In genomic region chr5:113488645-113489184, GRCh38 we compare ENCODE assay signal across 1 cellular context.
TF ChIP-seq lines count a peak whose summit lies in the region.

No MANE protein-coding gene starts in this region.

TF ChIP-seq in HepG2, 621 proteins besides CTCF, POLR2A, EP300 and RAD21 (continued from another document):
- TF ChIP-seq UBTF (CRISPR knock-in tag; IDR thresholded peaks at IDR 0.05) (0 out of 2 replicates have a peak, but pooled peaks have one; percentile 1), JARID2 (CRISPR knock-in tag; IDR thresholded peaks at IDR 0.05; ENCODE audit: insufficient replicate concordance) (no peak)
